12 cellular contexts compared by ENCODE assay signal in genomic region chr14:106846218-106846617, GRCh38.
DNase-seq lines count a peak whose midpoint lies in the region; ATAC-seq and TF ChIP-seq lines count a peak whose summit lies in the region.
"Had no signal": no experiment of that assay in that cellular context is flagged by ENCODE, and none has a peak within 500 bp of the region (broad histone marks: within the 10 kb centered on the region; RNA-seq: fewer than 3 reads in every experiment).

No MANE protein-coding gene starts in this region.

- no peaks in the 10 kb centered on the region for H3K27me3 Mint-ChIP-seq in activated T-cell treated with anti-CD3 and anti-CD28 coated beads, Interleukin-2, amount 50 U/mL, for 72 hours (ENCODE audit: low read depth)
- H3K27me3 Mint-ChIP-seq in T-cell, result no peaks in the 10 kb centered on the region

- ATAC-seq in activated T-cell treated with anti-CD3 and anti-CD28 coated beads, Interleukin-2, amount 50 U/mL, for 72 hours (replicated peaks in 1 of 2), result no peak
- ATAC-seq in T-cell (replicated peaks in 1 of 4), result no peak
- ATAC-seq: Panc1 had no signal

- WGBS in suprapubic skin, result 65% methylated on average over 2 of the region's 2 CpGs

- peaks cover 4% of the 10 kb centered on the region for H3K4me1 ChIP-seq in suprapubic skin
- H3K4me1 ChIP-seq: sigmoid colon had no signal

- peaks cover 41% of the 10 kb centered on the region for H3K4me1 Mint-ChIP-seq in activated T-cell treated with anti-CD3 and anti-CD28 coated beads, Interleukin-2, amount 50 U/mL, for 72 hours (ENCODE audit: low read depth)
- H3K4me1 Mint-ChIP-seq in T-cell, result peaks cover 30 to 41% (median 37%) of the 10 kb centered on the region in 3 donors

- H3K9me3 ChIP-seq in suprapubic skin, result no peaks in the 10 kb centered on the region
- H3K9me3 ChIP-seq: sigmoid colon had no signal

- H3K4me3 ChIP-seq in suprapubic skin, result peak overlapping the region; percentile 44

- peaks cover 4% of the 10 kb centered on the region for H3K27me3 ChIP-seq in suprapubic skin

- TF ChIP-seq EP300 in suprapubic skin (IDR thresholded peaks at IDR 0.05), result no peak

- TF ChIP-seq CTCF in suprapubic skin (IDR thresholded peaks at IDR 0.05) (no peak), GM20000 (IDR thresholded peaks at IDR 0.05; ENCODE audit: extremely low read depth, missing control alignments) (no peak)

- no peak for DNase-seq in activated T-cell treated with anti-CD3 and anti-CD28 coated beads, Interleukin-2, amount 50 U/mL, for 72 hours
- DNase-seq in activated T-cell treated with anti-CD3 and anti-CD28 coated beads for 4 hours, result no peak
- no peak for DNase-seq in T-cell
- DNase-seq in kidney glomerular epithelial cell (lab: John Stamatoyannopoulos, UW), result peak; percentile 70
- DNase-seq in suprapubic skin (ENCODE audit: low spot score in 2 of 2), result no peak
- DNase-seq in COLO668 (lab: John Stamatoyannopoulos, UW; ENCODE audit: unreplicated experiment), result no peak
- DNase-seq in A172 (ENCODE audit: low spot score), result no peak
- no peak for DNase-seq in GM20000 (ENCODE audit: low spot score)
- DNase-seq: aorta, NCI-H1417 treated with DMSO at 0.1 percent for 48 hours, sigmoid colon had no signal

- H3K36me3 ChIP-seq in suprapubic skin, result no peaks in the 10 kb centered on the region
- H3K36me3 ChIP-seq: sigmoid colon had no signal

- H3K27ac ChIP-seq in suprapubic skin, result peak overlapping the region; percentile 39

- H3K4me3 Mint-ChIP-seq in activated T-cell treated with anti-CD3 and anti-CD28 coated beads, Interleukin-2, amount 50 U/mL, for 72 hours, result peak overlapping the region; percentile 85 to 96
- H3K4me3 Mint-ChIP-seq in T-cell, result peak overlapping the region; percentile 92 to 99 (median 97)

- POLR2A ChIA-PET in T-cell (lab: Charles Lee), result no interaction called here

- no peaks in the 10 kb centered on the region for H3K36me3 Mint-ChIP-seq in activated T-cell treated with anti-CD3 and anti-CD28 coated beads, Interleukin-2, amount 50 U/mL, for 72 hours (ENCODE audit: insufficient read depth in 2 of 2)
- no peaks in the 10 kb centered on the region for H3K36me3 Mint-ChIP-seq in T-cell

- peak overlapping the region; percentile 85 for H3K27ac Mint-ChIP-seq in activated T-cell treated with anti-CD3 and anti-CD28 coated beads, Interleukin-2, amount 50 U/mL, for 72 hours
- H3K27ac Mint-ChIP-seq in T-cell, result peak overlapping the region; percentile 45 to 71

- CTCF ChIA-PET in T-cell (lab: Charles Lee), result interaction anchor here in 1 of 2 donors (0.8 to 0.9 kb wide), 2 partner anchors 16 to 27 kb away, joined by 3 to 4 read pairs; no protein-coding TSS in a partner anchor

- H3K9me3 Mint-ChIP-seq in activated T-cell treated with anti-CD3 and anti-CD28 coated beads, Interleukin-2, amount 50 U/mL, for 72 hours, result no peaks in the 10 kb centered on the region
- no peaks in the 10 kb centered on the region for H3K9me3 Mint-ChIP-seq in T-cell

- no peak for TF ChIP-seq POLR2A in suprapubic skin (IDR thresholded peaks at IDR 0.05)
